9 cellular contexts compared by ENCODE assay signal in genomic region chr16:30903596-30903995, GRCh38.
DNase-seq lines count a peak whose midpoint lies in the region; ATAC-seq, FAIRE-seq and TF ChIP-seq lines count a peak whose summit lies in the region.
"Had no signal": no experiment of that assay in that cellular context is flagged by ENCODE, and none has a peak within 500 bp of the region (broad histone marks: within the 10 kb centered on the region; RNA-seq: fewer than 3 reads in every experiment).

No MANE protein-coding gene starts in this region.

- peaks cover 4% of the 10 kb centered on the region for H3K9me3 Mint-ChIP-seq in stimulated activated naive CD8-positive, alpha-beta T cell treated with anti-CD3 and anti-CD28 coated beads, Interleukin-15, Interleukin-2, amounts not matched to agents 100 ng/mL and 50 ng/mL, for 24 hours
- peaks cover 5% of the 10 kb centered on the region for H3K9me3 Mint-ChIP-seq in activated naive CD8-positive, alpha-beta T cell treated with anti-CD3 and anti-CD28 coated beads, Interleukin-2, amount 50 U/mL, for 24 hours

- H3K36me3 Mint-ChIP-seq in stimulated activated naive CD8-positive, alpha-beta T cell treated with anti-CD3 and anti-CD28 coated beads, Interleukin-15, Interleukin-2, amounts not matched to agents 100 ng/mL and 50 ng/mL, for 24 hours (ENCODE audit: low read depth) = no peaks in the 10 kb centered on the region
- H3K36me3 Mint-ChIP-seq in activated naive CD8-positive, alpha-beta T cell treated with anti-CD3 and anti-CD28 coated beads, Interleukin-2, amount 50 U/mL, for 24 hours (ENCODE audit: low read depth) = no peaks in the 10 kb centered on the region

- no peak for FAIRE-seq in H54 (lab: Jason Lieb, UNC)
- FAIRE-seq: G401.6 had no signal

- H3K27me3 Mint-ChIP-seq in stimulated activated naive CD8-positive, alpha-beta T cell treated with anti-CD3 and anti-CD28 coated beads, Interleukin-15, Interleukin-2, amounts not matched to agents 100 ng/mL and 50 ng/mL, for 24 hours = no peaks in the 10 kb centered on the region
- no peaks in the 10 kb centered on the region for H3K27me3 Mint-ChIP-seq in activated naive CD8-positive, alpha-beta T cell treated with anti-CD3 and anti-CD28 coated beads, Interleukin-2, amount 50 U/mL, for 24 hours

- no peak for TF ChIP-seq POLR2A in H54 (IDR thresholded peaks at IDR 0.05; ENCODE audit: low read depth, low read length)

- peak overlapping the region; percentile 28 for H3K4me3 Mint-ChIP-seq in stimulated activated naive CD8-positive, alpha-beta T cell treated with anti-CD3 and anti-CD28 coated beads, Interleukin-15, Interleukin-2, amounts not matched to agents 100 ng/mL and 50 ng/mL, for 24 hours
- H3K4me3 Mint-ChIP-seq in activated naive CD8-positive, alpha-beta T cell treated with anti-CD3 and anti-CD28 coated beads, Interleukin-2, amount 50 U/mL, for 24 hours = no peak overlapping the region

- peak overlapping the region; percentile 88 for H3K27ac Mint-ChIP-seq in stimulated activated naive CD8-positive, alpha-beta T cell treated with anti-CD3 and anti-CD28 coated beads, Interleukin-15, Interleukin-2, amounts not matched to agents 100 ng/mL and 50 ng/mL, for 24 hours
- H3K27ac Mint-ChIP-seq in activated naive CD8-positive, alpha-beta T cell treated with anti-CD3 and anti-CD28 coated beads, Interleukin-2, amount 50 U/mL, for 24 hours = peak overlapping the region; percentile 98

- DNase-seq in stimulated activated naive CD8-positive, alpha-beta T cell treated with anti-CD3 and anti-CD28 coated beads, Interleukin-15, Interleukin-2, amounts not matched to agents 100 U/mL and 50 U/mL, for 24 hours = no peak
- peak; percentile 25 for DNase-seq in activated naive CD8-positive, alpha-beta T cell treated with anti-CD3 and anti-CD28 coated beads, Interleukin-2, amount 50 U/mL, for 24 hours
- DNase-seq in left kidney (ENCODE audit: low read depth, low spot score) (peak; percentile 46), H54 (ENCODE audit: insufficient read length, low spot score) (no peak)
- DNase-seq in effector CD8-positive, alpha-beta T cell (lab: John Stamatoyannopoulos, UW) = no peak

- peaks cover 30% of the 10 kb centered on the region for H3K4me1 Mint-ChIP-seq in stimulated activated naive CD8-positive, alpha-beta T cell treated with anti-CD3 and anti-CD28 coated beads, Interleukin-15, Interleukin-2, amounts not matched to agents 100 ng/mL and 50 ng/mL, for 24 hours (ENCODE audit: low read depth)
- peaks cover 25% of the 10 kb centered on the region for H3K4me1 Mint-ChIP-seq in activated naive CD8-positive, alpha-beta T cell treated with anti-CD3 and anti-CD28 coated beads, Interleukin-2, amount 50 U/mL, for 24 hours

- ATAC-seq in stimulated activated naive CD8-positive, alpha-beta T cell treated with anti-CD3 and anti-CD28 coated beads, Interleukin-15, Interleukin-2, amounts not matched to agents 100 U/mL and 50 U/mL, for 24 hours = no peak
- ATAC-seq in activated naive CD8-positive, alpha-beta T cell treated with anti-CD3 and anti-CD28 coated beads, Interleukin-2, amount 50 U/mL, for 24 hours = no peak
- ATAC-seq in HG03520 (IDR thresholded peaks at IDR 0.05; ENCODE audit: unreplicated experiment) (no peak), GM21786 (IDR thresholded peaks at IDR 0.05; ENCODE audit: unreplicated experiment) (no peak)

Comparison
In these comparisons a context has a peak if more than half of its experiments do, and no peak if none do; other contexts are left out.
1. DNase-seq: peak in activated naive CD8-positive, alpha-beta T cell treated with anti-CD3 and anti-CD28 coated beads, Interleukin-2, amount 50 U/mL, for 24 hours (single experiment) and left kidney (single experiment); none in stimulated activated naive CD8-positive, alpha-beta T cell treated with anti-CD3 and anti-CD28 coated beads, Interleukin-15, Interleukin-2, amounts not matched to agents 100 U/mL and 50 U/mL, for 24 hours (single experiment), effector CD8-positive, alpha-beta T cell (single experiment) and H54 (single experiment).